In the genomic region with DNA sequence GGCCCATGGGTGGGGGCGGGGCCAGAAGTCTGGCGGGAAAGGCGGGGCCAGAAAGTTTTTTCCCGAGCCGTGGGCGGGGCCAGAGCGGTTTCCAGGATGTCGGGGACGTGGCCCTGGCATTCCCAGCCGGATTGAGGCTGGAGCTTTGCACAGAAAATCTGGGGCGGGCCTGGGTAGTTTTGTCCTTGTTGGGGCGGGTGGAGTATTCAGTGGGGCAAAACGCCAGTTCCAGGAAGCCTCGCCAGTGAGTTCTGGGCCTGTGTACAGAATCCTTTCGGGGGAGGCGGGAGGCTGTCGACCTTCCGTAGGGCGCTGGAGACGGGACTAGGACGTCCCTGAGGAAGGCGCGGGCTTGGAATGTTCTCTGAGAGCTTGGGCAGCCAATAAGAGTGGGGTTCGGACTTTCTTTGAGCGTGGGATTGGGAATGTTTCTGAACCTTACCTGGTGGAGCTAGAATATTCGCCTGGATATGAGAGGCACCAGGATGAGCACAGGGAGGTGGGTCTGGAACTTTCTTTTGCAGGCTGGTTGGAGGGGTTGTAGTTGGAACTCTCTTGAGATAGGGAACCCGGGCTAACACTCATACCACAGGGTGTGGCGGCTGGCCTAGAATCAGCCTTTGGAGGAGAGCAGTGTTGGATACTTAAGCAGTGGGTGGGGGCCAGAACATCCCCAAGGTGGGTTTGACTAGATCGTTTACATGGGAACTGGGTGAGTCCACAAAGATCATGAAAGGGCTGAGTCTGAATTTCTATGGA, we compare ENCODE assay signal across 8 cellular contexts. TPM values are rescaled to one million over a fixed set of nuclear protein-coding genes. Genes with fewer than 3 reads are reported as not detected.
DNase-seq lines count a peak whose midpoint lies in the region; ATAC-seq and TF ChIP-seq lines count a peak whose summit lies in the region.

No MANE protein-coding gene starts in this region.

- peak; percentile 54 for DNase-seq in DMS79 treated with DMSO at 0.1 percent for 48 hours (lab: John Stamatoyannopoulos, UW)
- no peak for DNase-seq in DMS79 (lab: John Stamatoyannopoulos, UW)
- no peak for DNase-seq in WERI-Rb-1
- DNase-seq in glutamatergic neuron: no peak
- DNase-seq in gastrocnemius medialis: no peak
- no peak for DNase-seq in DMS153 (lab: John Stamatoyannopoulos, UW)
- no peak for DNase-seq in germinal center (ENCODE audit: low spot score)
- no peak for DNase-seq in NCI-H2171 treated with DMSO at 0.1 percent for 48 hours (lab: John Stamatoyannopoulos, UW)

- no peaks in the 10 kb centered on the region for H3K9me3 ChIP-seq in WERI-Rb-1 (ENCODE audit: severe bottlenecking)
- H3K9me3 ChIP-seq in gastrocnemius medialis: no peaks in the 10 kb centered on the region

- peak overlapping the region; percentile 92 for H3K27ac ChIP-seq in WERI-Rb-1
- H3K27ac ChIP-seq in gastrocnemius medialis: peak overlapping the region; percentile 82 to 95 (median 91)

- H3K9me3 Mint-ChIP-seq in glutamatergic neuron (ENCODE audit: unreplicated experiment): peaks cover 14% of the 10 kb centered on the region

- H3K27me3 Mint-ChIP-seq in glutamatergic neuron (ENCODE audit: unreplicated experiment): peaks cover 27% of the 10 kb centered on the region

- peak overlapping the region; percentile 78 for H3K27ac Mint-ChIP-seq in glutamatergic neuron (ENCODE audit: unreplicated experiment)

- in situ Hi-C loops in gastrocnemius medialis (cut with MboI; ENCODE audit: low sequenced_read_pairs in 4 of 4): no loop called here

- peaks cover 10% of the 10 kb centered on the region for H3K4me1 Mint-ChIP-seq in glutamatergic neuron (ENCODE audit: low read depth, unreplicated experiment)

- H3K4me3 ChIP-seq in WERI-Rb-1 (ENCODE audit: low read depth, low read length) (peak overlapping the region; percentile 73), gastrocnemius medialis (peak overlapping the region; percentile 50 to 72 (median 70))

- intact Hi-C loops in gastrocnemius medialis (cut with DNase I; ENCODE audit: low total_unique reads): loop anchor here (1.0 to 5.0 kb wide), 3 partner anchors 145 to 1371 kb away; partner anchors contain the start of genes CARD8, IRF2BP1 and ZC3H4

- H3K4me1 ChIP-seq in gastrocnemius medialis: peaks cover 16% of the 10 kb centered on the region in 2 donors

- TF ChIP-seq POLR2A in gastrocnemius medialis (IDR thresholded peaks at IDR 0.05): peak; percentile 49 to 59

- H3K36me3 Mint-ChIP-seq in glutamatergic neuron (ENCODE audit: unreplicated experiment): no peaks in the 10 kb centered on the region

- peak overlapping the region; percentile 94 for H3K4me3 Mint-ChIP-seq in glutamatergic neuron (ENCODE audit: unreplicated experiment)

- H3K27me3 ChIP-seq in WERI-Rb-1 (ENCODE audit: insufficient read depth, low read depth, severe bottlenecking) (no peaks in the 10 kb centered on the region), gastrocnemius medialis (no peaks in the 10 kb centered on the region)

- no peak for ATAC-seq in gastrocnemius medialis

- H3K36me3 ChIP-seq in WERI-Rb-1 (peaks cover 37% of the 10 kb centered on the region), gastrocnemius medialis (peaks cover 0 to 32% of the 10 kb centered on the region in 2 donors)

- TF ChIP-seq CTCF in WERI-Rb-1 (IDR thresholded peaks at IDR 0.05; ENCODE audit: low read depth, low read length): no peak
- no peak for TF ChIP-seq CTCF in glutamatergic neuron (IDR thresholded peaks at IDR 0.05; ENCODE audit: partially characterized antibody, unreplicated experiment)
- no peak for TF ChIP-seq CTCF in gastrocnemius medialis (IDR thresholded peaks at IDR 0.05 in 4 of 5, conservative IDR thresholded peaks at IDR 0.05 in 1 of 5)

RNA-seq across cellular contexts. Expression of gene CCDC9, which starts 1.3 kb away (rescaled TPM):
- total RNA-seq in glutamatergic neuron (ENCODE audit: unreplicated experiment): 16.8 TPM
- total RNA-seq in gastrocnemius medialis: 10 to 100 TPM; 13.1 to 22.7 (median 18.5) TPM

RNA-seq across cellular contexts. Expression of gene INAFM1, which starts 17.1 kb away (rescaled TPM):
- 65.0 TPM for total RNA-seq in glutamatergic neuron (ENCODE audit: unreplicated experiment)
- total RNA-seq in gastrocnemius medialis: 1 to 10 TPM; 3.9 to 8.5 (median 7.2) TPM

RNA-seq across cellular contexts. Expression of gene BBC3, which starts 26.6 kb away (rescaled TPM):
- total RNA-seq in glutamatergic neuron (ENCODE audit: unreplicated experiment): 37.0 TPM
- total RNA-seq in gastrocnemius medialis: 1 to 10 TPM; 3.4 to 7.6 (median 4.2) TPM

RNA-seq across cellular contexts. Expression of gene C5AR1, which starts 52.1 kb away (rescaled TPM):
- total RNA-seq in glutamatergic neuron (ENCODE audit: unreplicated experiment) (1.4 TPM), gastrocnemius medialis (1 to 10 TPM in 3 of 4 donors, under 1 TPM in 1; 0.27 to 3.7 (median 2.1) TPM)
